7 cellular contexts compared by ENCODE assay signal in the genomic region with DNA sequence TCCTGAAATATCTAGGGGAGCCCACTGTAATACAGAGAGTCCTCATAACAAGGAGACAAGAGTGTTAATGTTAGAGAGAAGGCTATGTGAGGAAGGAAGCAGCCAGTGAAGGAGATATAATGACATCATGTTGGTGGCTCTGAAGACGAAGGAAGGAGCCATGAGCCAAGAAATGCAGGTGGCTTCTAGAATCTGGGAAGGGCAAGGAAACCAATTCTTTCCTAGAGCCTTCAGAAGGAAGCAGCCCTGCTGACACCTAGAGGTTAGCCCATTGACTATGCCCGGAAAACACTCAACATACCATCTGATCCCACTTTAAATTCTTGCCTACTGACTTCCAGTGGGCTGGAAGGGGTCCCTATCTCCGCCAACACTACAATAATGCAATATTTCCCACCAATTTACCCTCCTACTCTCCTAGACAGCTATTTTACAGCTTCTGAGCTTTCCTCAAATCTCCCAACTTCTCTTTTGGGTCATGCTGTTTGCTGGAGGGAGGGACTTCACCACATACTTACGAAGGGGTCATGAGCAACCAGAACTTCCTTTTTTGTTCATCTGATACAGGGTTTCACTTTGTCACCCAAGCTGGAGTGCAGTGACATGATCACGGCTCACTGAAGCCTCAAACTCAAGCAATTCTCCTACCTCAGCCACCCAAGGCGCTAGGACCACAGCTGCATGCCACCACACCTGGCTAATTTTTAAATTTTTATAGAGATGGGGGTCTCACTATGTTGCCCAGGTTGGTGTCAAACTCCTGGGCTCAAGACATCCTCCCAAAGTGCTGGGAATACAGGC. TPM values are rescaled to one million over a fixed set of nuclear protein-coding genes. Genes with fewer than 3 reads are reported as not detected.
DNase-seq lines count a peak whose midpoint lies in the region; ATAC-seq lines count a peak whose summit lies in the region.

No MANE protein-coding gene starts in this region.

- H3K27ac Mint-ChIP-seq in immature natural killer cell = peak overlapping the region; percentile 71 to 97 (median 92)

- peak overlapping the region; percentile 42 to 84 (median 69) for H3K4me3 Mint-ChIP-seq in immature natural killer cell

- ATAC-seq in GM18873 (IDR thresholded peaks at IDR 0.05; ENCODE audit: low FRiP score, unreplicated experiment) (peak; percentile 96), HG02623 (IDR thresholded peaks at IDR 0.05; ENCODE audit: unreplicated experiment) (peak; percentile 86)

- peaks cover 0 to 4% (median 0%) of the 10 kb centered on the region in 3 donors for H3K36me3 Mint-ChIP-seq in immature natural killer cell

- DNase-seq in NOMO-1 treated with DMSO at 0.1 percent for 48 hours (lab: John Stamatoyannopoulos, UW; ENCODE audit: unreplicated experiment) (peak; percentile 87), immature natural killer cell (peak; percentile 22 to 46 (median 40)), DMS53 treated with DMSO at 0.1 percent for 48 hours (lab: John Stamatoyannopoulos, UW; ENCODE audit: unreplicated experiment) (no peak), RPMI8226 (no peak)
- DNase-seq in activated CD8-positive, alpha-beta memory T cell treated with anti-CD3 and anti-CD28 coated beads for 24 hours = no peak

- no peaks in the 10 kb centered on the region for H3K9me3 Mint-ChIP-seq in immature natural killer cell

- peaks cover 20% of the 10 kb centered on the region in 2 donors for H3K4me1 Mint-ChIP-seq in immature natural killer cell

- peaks cover 0 to 2% (median 0%) of the 10 kb centered on the region in 3 donors for H3K27me3 Mint-ChIP-seq in immature natural killer cell (ENCODE audit: low read depth in 3 of 3)

RNA-seq across cellular contexts. Expression of a gene that starts 25.2 kb away (rescaled TPM):
- 100 to 1,000 TPM in 1 of 3 donors, 10 to 100 TPM in 2; 85.3 to 121 (median 99.6) TPM for polyA plus RNA-seq in immature natural killer cell

RNA-seq across cellular contexts. Expression of a gene that starts 26.0 kb away (rescaled TPM):
- 10 to 100 TPM; 29.0 to 46.4 (median 36.8) TPM for polyA plus RNA-seq in immature natural killer cell

Comparison
In these comparisons a context has a peak if more than half of its experiments do, and no peak if none do; other contexts are left out.
1. DNase-seq: peak in NOMO-1 treated with DMSO at 0.1 percent for 48 hours (single experiment) and immature natural killer cell (3 of 3); none in DMS53 treated with DMSO at 0.1 percent for 48 hours (single experiment), RPMI8226 (single experiment) and activated CD8-positive, alpha-beta memory T cell treated with anti-CD3 and anti-CD28 coated beads for 24 hours (single experiment).